In genomic region chr6:8435845-8436168, GRCh38 we compare ENCODE assay signal across 8 cellular contexts. TPM values are rescaled to one million over a fixed set of nuclear protein-coding genes. Genes with fewer than 3 reads are reported as not detected.
DNase-seq lines count a peak whose midpoint lies in the region; ATAC-seq and TF ChIP-seq lines count a peak whose summit lies in the region.

No MANE protein-coding gene starts in this region.

- intact Hi-C loops in Panc1 (cut with micrococcal nuclease; ENCODE audit: unreplicated experiment) = no loop called here

- no peaks in the 10 kb centered on the region for H3K27me3 ChIP-seq in Panc1 (ENCODE audit: control insufficient read depth, insufficient read depth, low read length)
- no peaks in the 10 kb centered on the region for H3K27me3 ChIP-seq in esophagus (ENCODE audit: control insufficient read depth in 1 of 2, insufficient read depth in 2 of 2, low read length in 2 of 2)
- no peaks in the 10 kb centered on the region for H3K27me3 ChIP-seq in neuronal stem cell (ENCODE audit: control insufficient read depth in 3 of 3, insufficient read depth in 3 of 3, low read depth in 1 of 3, low read length in 3 of 3)

- 16 to 20% methylated on average over 15 of the region's 15 CpGs for WGBS in esophagus, 2 donors
- WGBS in neuronal stem cell (ENCODE audit: extremely low coverage in 2 of 2, insufficient read length in 2 of 2, insufficient replicate concordance in 1 of 2), 2 donors = no CpG with 5 or more reads among the region's 15 CpGs

- no peak overlapping the region for H2BK5ac ChIP-seq in neuronal stem cell (ENCODE audit: low read length)

- H4K91ac ChIP-seq in neuronal stem cell (ENCODE audit: low read depth, low read length, poor library complexity) = no peak overlapping the region

- no peak overlapping the region for H2BK15ac ChIP-seq in neuronal stem cell (ENCODE audit: low read length)

- no peak overlapping the region for H2AK5ac ChIP-seq in neuronal stem cell (ENCODE audit: low read depth, low read length)

- no peak overlapping the region for H3K4ac ChIP-seq in neuronal stem cell (ENCODE audit: low read length)

- peak overlapping the region; percentile 33 for H2BK120ac ChIP-seq in neuronal stem cell (ENCODE audit: low read depth, low read length)

- CTCF ChIA-PET in Panc1 (lab: Charles Lee) = no interaction called here

- peak; percentile 0 for ATAC-seq in GM19397 (IDR thresholded peaks at IDR 0.05; ENCODE audit: unreplicated experiment)
- peak; percentile 75 for ATAC-seq in Panc1
- no peak for ATAC-seq in HG03442 (IDR thresholded peaks at IDR 0.05; ENCODE audit: unreplicated experiment)
- no peak for ATAC-seq in GM18870 (IDR thresholded peaks at IDR 0.05; ENCODE audit: unreplicated experiment)
- no peak for ATAC-seq in HG02763 (IDR thresholded peaks at IDR 0.05; ENCODE audit: unreplicated experiment)

- H3K23ac ChIP-seq in neuronal stem cell (ENCODE audit: low read depth, low read length, poor library complexity) = peak overlapping the region; percentile 45

- H3K4me1 ChIP-seq in Panc1 (ENCODE audit: control insufficient read depth, insufficient read depth, low read length) = peaks cover 20% of the 10 kb centered on the region
- no peaks in the 10 kb centered on the region for H3K4me1 ChIP-seq in esophagus (ENCODE audit: control insufficient read depth in 2 of 2, insufficient read depth in 2 of 2, low read length in 1 of 2)
- peaks cover 2 to 7% of the 10 kb centered on the region in 2 donors for H3K4me1 ChIP-seq in neuronal stem cell (ENCODE audit: control insufficient read depth in 2 of 2, insufficient read depth in 1 of 2, low read depth in 1 of 2, low read length in 2 of 2)

- DNase-seq in Panc1 (ENCODE audit: low read depth, low spot score) = no peak
- DNase-seq in neuronal stem cell (ENCODE audit: low spot score) = peak; percentile 4
- no peak for DNase-seq in cerebellar cortex (ENCODE audit: low spot score)

- H3K36me3 ChIP-seq in Panc1 (ENCODE audit: control insufficient read depth, insufficient read depth, low read length) (peaks cover 5% of the 10 kb centered on the region; the same call in 1 of the 2 replicates), esophagus (ENCODE audit: control insufficient read depth in 2 of 2, insufficient read depth in 2 of 2, low read length in 1 of 2) (no peaks in the 10 kb centered on the region), neuronal stem cell (replicated peaks in 1 of 2; ENCODE audit: control insufficient read depth in 2 of 2, insufficient read depth in 2 of 2, low read length in 2 of 2) (peaks cover 0 to 12% of the 10 kb centered on the region in 2 donors)

- H4K8ac ChIP-seq in neuronal stem cell (ENCODE audit: low read depth, low read length) = peak overlapping the region; percentile 70

- no peak for TF ChIP-seq CTCF in Panc1 (IDR thresholded peaks at IDR 0.05)

- H3K14ac ChIP-seq in neuronal stem cell (ENCODE audit: low read length) = no peak overlapping the region

- H2BK12ac ChIP-seq in neuronal stem cell (ENCODE audit: low read length) = no peak overlapping the region

- peak overlapping the region; percentile 97 for H2AFZ ChIP-seq in neuronal stem cell (ENCODE audit: low read length)

- H3K27ac ChIP-seq in Panc1 (ENCODE audit: low read length) (peak overlapping the region; percentile 98), esophagus (ENCODE audit: low read depth in 2 of 2, low read length in 1 of 2) (peak overlapping the region; percentile 87 to 93), neuronal stem cell (replicated peaks; ENCODE audit: low read length) (no peak overlapping the region)

- POLR2A ChIA-PET in Panc1 (lab: Charles Lee) = interaction anchor here (0.6 kb wide), 1 partner anchor 1019 kb away, joined by 3 read pairs; no protein-coding TSS in a partner anchor

- H3K9ac ChIP-seq in neuronal stem cell (ENCODE audit: low read depth, low read length, poor library complexity) = peak overlapping the region; percentile 26

- BruUV-seq in Panc1 (replicated peaks; lab: Mats Ljungman, UMichigan) = TSS peak; percentile 91

- H3K4me3 ChIP-seq in Panc1 (ENCODE audit: low read depth in 2 of 2, low read length in 2 of 2) = peak overlapping the region; percentile 99 to 100
- H3K4me3 ChIP-seq in esophagus (ENCODE audit: low read depth in 1 of 2, low read length in 2 of 2) = peak overlapping the region; percentile 90 to 92
- H3K4me3 ChIP-seq in neuronal stem cell (ENCODE audit: low read length in 2 of 2) = peak overlapping the region; percentile 74 to 97

- H3K18ac ChIP-seq in neuronal stem cell (ENCODE audit: low read length) = peak overlapping the region; percentile 87

- in situ Hi-C loops in Panc1 (cut with HindIII; ENCODE audit: low pct_unique_long_range_greater_than_20kb, low sequenced_read_pairs) = no loop called here

- no peaks in the 10 kb centered on the region for H3K79me1 ChIP-seq in neuronal stem cell (ENCODE audit: low read depth, low read length)

- peak overlapping the region; percentile 85 for H3K4me2 ChIP-seq in neuronal stem cell (ENCODE audit: insufficient read depth, low read length, poor library complexity, severe bottlenecking)

- H3K9me3 ChIP-seq in Panc1 (ENCODE audit: control insufficient read depth, insufficient read depth, low read depth, low read length) = no peaks in the 10 kb centered on the region
- H3K9me3 ChIP-seq in esophagus (ENCODE audit: control insufficient read depth in 2 of 2, insufficient read depth in 1 of 2, low read depth in 1 of 2, low read length in 1 of 2) = no peaks in the 10 kb centered on the region
- no peaks in the 10 kb centered on the region for H3K9me3 ChIP-seq in neuronal stem cell (replicated peaks in 1 of 2; ENCODE audit: control insufficient read depth in 2 of 2, insufficient read depth in 1 of 2, low read depth in 1 of 2, low read length in 2 of 2)

RNA-seq across cellular contexts. Expression of gene SLC35B3, which starts 0.5 kb away (rescaled TPM):
- total RNA-seq in Panc1 (2021; ENCODE audit: unreplicated experiment) = 16.7 TPM
- 15.5 TPM for polyA plus RNA-seq in Panc1 (2012; ENCODE audit: insufficient read length)
- 10 to 100 TPM in 1 of 2 donors, 1 to 10 TPM in 1; 9.1 to 10.8 TPM for polyA plus RNA-seq in esophagus
- polyA plus RNA-seq in neuronal stem cell (2013, experiment 1 of 2) = 8.9 TPM
- 8.5 TPM for polyA plus RNA-seq in neuronal stem cell (2013, experiment 2 of 2)

Comparison
In these comparisons a context has a peak if more than half of its experiments do, and no peak if none do; other contexts are left out.
1. ATAC-seq: peak in GM19397 (single experiment) and Panc1 (single experiment); none in HG03442 (single experiment), GM18870 (single experiment) and HG02763 (single experiment).
2. Peak in every context shown above with its lines, with median percentiles within 50 percentile points of each other: H3K4me3 ChIP-seq.